14 cellular contexts compared by ENCODE assay signal in genomic region chr13:41577437-41577836, GRCh38.
A peak's percentile ranks its signal among the peaks of the same experiment; 100 is the strongest.
DNase-seq lines count a peak whose midpoint lies in the region; ATAC-seq and TF ChIP-seq lines count a peak whose summit lies in the region.
"Had no signal": no experiment of that assay in that cellular context is flagged by ENCODE, and none has a peak within 500 bp of the region (broad histone marks: within the 10 kb centered on the region; RNA-seq: fewer than 3 reads in every experiment).

No MANE protein-coding gene starts in this region.

- DNase-seq in activated CD4-positive, alpha-beta T cell treated with anti-CD3 and anti-CD28 coated beads, Interleukin-2, amount 10 ng/mL, durations not matched to agents 7 days and 5 days, result no peak
- no peak for DNase-seq in activated CD4-positive, alpha-beta T cell treated with anti-CD3 and anti-CD28 coated beads, Interleukin-2, amount 50 U/mL, for 1 hour
- DNase-seq in ascending aorta (ENCODE audit: low spot score in 2 of 2) (peak; percentile 31 to 78), right cardiac atrium (peak in 2 of 3 donors; percentile 42 to 73), thyroid gland (peak; percentile 56 to 63), ureter (ENCODE audit: low spot score) (no peak), mesothelial cell of epicardium (ENCODE audit: low spot score in 2 of 2, unreplicated experiment in 2 of 2) (no peak), esophagus squamous epithelium (lab: John Stamatoyannopoulos, UW) (no peak)
- DNase-seq: ACHN, GDM1, kidney glomerular epithelial cell, NCI-H510A had no signal

- H3K9me3 ChIP-seq in ascending aorta, result no peaks in the 10 kb centered on the region
- H3K9me3 ChIP-seq in right cardiac atrium (ENCODE audit: control insufficient read depth, low read length), result no peaks in the 10 kb centered on the region
- no peaks in the 10 kb centered on the region for H3K9me3 ChIP-seq in thyroid gland
- H3K9me3 ChIP-seq in esophagus squamous epithelium, result no peaks in the 10 kb centered on the region
- H3K9me3 ChIP-seq: adrenal gland had no signal

- no peak for TF ChIP-seq CTCF in ascending aorta (IDR thresholded peaks at IDR 0.05)
- no peak for TF ChIP-seq CTCF in thyroid gland (IDR thresholded peaks at IDR 0.05)
- TF ChIP-seq CTCF in mesothelial cell of epicardium (IDR thresholded peaks at IDR 0.05; ENCODE audit: unreplicated experiment), result no peak
- no peak for TF ChIP-seq CTCF in esophagus squamous epithelium (IDR thresholded peaks at IDR 0.05)

- H3K4me1 Mint-ChIP-seq in activated CD4-positive, alpha-beta T cell treated with anti-CD3 and anti-CD28 coated beads, Interleukin-2, amount 10 ng/mL, durations not matched to agents 7 days and 5 days, result peaks cover 14% of the 10 kb centered on the region
- peaks cover 4% of the 10 kb centered on the region for H3K4me1 Mint-ChIP-seq in mesothelial cell of epicardium

- H3K4me1 ChIP-seq in ascending aorta, result peaks cover 0 to 3% of the 10 kb centered on the region in 2 donors
- no peaks in the 10 kb centered on the region for H3K4me1 ChIP-seq in right cardiac atrium (ENCODE audit: control insufficient read depth, insufficient read depth, low read length)
- H3K4me1 ChIP-seq in thyroid gland, result peaks cover 0 to 3% of the 10 kb centered on the region in 2 donors
- H3K4me1 ChIP-seq in esophagus squamous epithelium, result no peaks in the 10 kb centered on the region

- intact Hi-C loops in ascending aorta (cut with DNase I), result loop anchor here (5.0 kb wide), 1 partner anchor 75 kb away; no protein-coding TSS in a partner anchor
- intact Hi-C loops in right cardiac atrium (cut with DNase I), result no loop called here
- intact Hi-C loops in thyroid gland (cut with DNase I), result no loop called here
- intact Hi-C loops in esophagus squamous epithelium (cut with DNase I), result no loop called here

- H3K4me3 ChIP-seq in ascending aorta (no peak overlapping the region), right cardiac atrium (ENCODE audit: low read length) (no peak overlapping the region), thyroid gland (replicated peaks in 1 of 3) (no peak overlapping the region), esophagus squamous epithelium (peak overlapping the region in 1 of 4 donors; percentile 19)
- H3K4me3 ChIP-seq: adrenal gland had no signal

- CTCF ChIA-PET in activated CD4-positive, alpha-beta T cell treated with anti-CD3 and anti-CD28 coated beads, Interleukin-2, amount 10 ng/mL, durations not matched to agents 7 days and 5 days (lab: Charles Lee), result interaction anchor here (1.3 kb wide), 1 partner anchor 12 kb away, joined by 5 read pairs; no protein-coding TSS in a partner anchor

- peaks cover 32% of the 10 kb centered on the region for H3K36me3 Mint-ChIP-seq in activated CD4-positive, alpha-beta T cell treated with anti-CD3 and anti-CD28 coated beads, Interleukin-2, amount 10 ng/mL, durations not matched to agents 7 days and 5 days (ENCODE audit: low read depth)
- peaks cover 17% of the 10 kb centered on the region for H3K36me3 Mint-ChIP-seq in mesothelial cell of epicardium

- H3K27me3 ChIP-seq in ascending aorta, result no peaks in the 10 kb centered on the region
- no peaks in the 10 kb centered on the region for H3K27me3 ChIP-seq in right cardiac atrium (ENCODE audit: control insufficient read depth, insufficient read depth)
- no peaks in the 10 kb centered on the region for H3K27me3 ChIP-seq in thyroid gland
- no peaks in the 10 kb centered on the region for H3K27me3 ChIP-seq in esophagus squamous epithelium
- H3K27me3 ChIP-seq: adrenal gland had no signal

- POLR2A ChIA-PET in activated CD4-positive, alpha-beta T cell treated with anti-CD3 and anti-CD28 coated beads, Interleukin-2, amount 10 ng/mL, durations not matched to agents 7 days and 5 days (lab: Charles Lee), result no interaction called here

- peak; percentile 89 to 92 for ATAC-seq in right cardiac atrium

- peak overlapping the region; percentile 58 for H3K27ac Mint-ChIP-seq in activated CD4-positive, alpha-beta T cell treated with anti-CD3 and anti-CD28 coated beads, Interleukin-2, amount 10 ng/mL, durations not matched to agents 7 days and 5 days
- no peak overlapping the region for H3K27ac Mint-ChIP-seq in mesothelial cell of epicardium

- H3K36me3 ChIP-seq in ascending aorta (no peaks in the 10 kb centered on the region), thyroid gland (no peaks in the 10 kb centered on the region), esophagus squamous epithelium (peaks cover 0 to 26% (median 0%) of the 10 kb centered on the region in 3 donors)
- H3K36me3 ChIP-seq: adrenal gland had no signal

- no peak overlapping the region for H3K4me3 Mint-ChIP-seq in activated CD4-positive, alpha-beta T cell treated with anti-CD3 and anti-CD28 coated beads, Interleukin-2, amount 10 ng/mL, durations not matched to agents 7 days and 5 days
- no peak overlapping the region for H3K4me3 Mint-ChIP-seq in mesothelial cell of epicardium

- 24% methylated on average over 4 of the region's 4 CpGs for WGBS in right cardiac atrium
- 13 to 21% methylated on average over 4 of the region's 4 CpGs for WGBS in thyroid gland, 2 donors
- WGBS in esophagus squamous epithelium, 2 donors, result 36 to 47% methylated on average over 4 of the region's 4 CpGs

- TF ChIP-seq POLR2A in thyroid gland (IDR thresholded peaks at IDR 0.05), result no peak
- TF ChIP-seq POLR2A in esophagus squamous epithelium (IDR thresholded peaks at IDR 0.05), result no peak

- H3K27ac ChIP-seq in ascending aorta, result peak overlapping the region in 1 of 2 donors; percentile 35
- H3K27ac ChIP-seq in right cardiac atrium (ENCODE audit: low read length), result no peak overlapping the region
- H3K27ac ChIP-seq in thyroid gland, result peak overlapping the region in 2 of 3 donors; percentile 4 to 29
- H3K27ac ChIP-seq in esophagus squamous epithelium, result no peak overlapping the region
- H3K27ac ChIP-seq: adrenal gland, epithelial cell of prostate had no signal

- H3K9me3 Mint-ChIP-seq in activated CD4-positive, alpha-beta T cell treated with anti-CD3 and anti-CD28 coated beads, Interleukin-2, amount 10 ng/mL, durations not matched to agents 7 days and 5 days, result no peaks in the 10 kb centered on the region
- peaks cover 12% of the 10 kb centered on the region for H3K9me3 Mint-ChIP-seq in mesothelial cell of epicardium

- H3K27me3 Mint-ChIP-seq in activated CD4-positive, alpha-beta T cell treated with anti-CD3 and anti-CD28 coated beads, Interleukin-2, amount 10 ng/mL, durations not matched to agents 7 days and 5 days, result no peaks in the 10 kb centered on the region
- no peaks in the 10 kb centered on the region for H3K27me3 Mint-ChIP-seq in mesothelial cell of epicardium (ENCODE audit: low read depth)

Comparison
In these comparisons a context has a peak if more than half of its experiments do, and no peak if none do; other contexts are left out.
1. DNase-seq: peak in ascending aorta (2 of 2), right cardiac atrium (2 of 3) and thyroid gland (2 of 2); none in activated CD4-positive, alpha-beta T cell treated with anti-CD3 and anti-CD28 coated beads, Interleukin-2, amount 10 ng/mL, durations not matched to agents 7 days and 5 days (single experiment), activated CD4-positive, alpha-beta T cell treated with anti-CD3 and anti-CD28 coated beads, Interleukin-2, amount 50 U/mL, for 1 hour (single experiment), ureter (single experiment), mesothelial cell of epicardium (0 of 2) and esophagus squamous epithelium (single experiment).
2. H3K27ac ChIP-seq: peak in thyroid gland (2 of 3); none in right cardiac atrium (single experiment) and esophagus squamous epithelium (0 of 4).